ENCODE assay signal across 8 cellular contexts in the genomic region with DNA sequence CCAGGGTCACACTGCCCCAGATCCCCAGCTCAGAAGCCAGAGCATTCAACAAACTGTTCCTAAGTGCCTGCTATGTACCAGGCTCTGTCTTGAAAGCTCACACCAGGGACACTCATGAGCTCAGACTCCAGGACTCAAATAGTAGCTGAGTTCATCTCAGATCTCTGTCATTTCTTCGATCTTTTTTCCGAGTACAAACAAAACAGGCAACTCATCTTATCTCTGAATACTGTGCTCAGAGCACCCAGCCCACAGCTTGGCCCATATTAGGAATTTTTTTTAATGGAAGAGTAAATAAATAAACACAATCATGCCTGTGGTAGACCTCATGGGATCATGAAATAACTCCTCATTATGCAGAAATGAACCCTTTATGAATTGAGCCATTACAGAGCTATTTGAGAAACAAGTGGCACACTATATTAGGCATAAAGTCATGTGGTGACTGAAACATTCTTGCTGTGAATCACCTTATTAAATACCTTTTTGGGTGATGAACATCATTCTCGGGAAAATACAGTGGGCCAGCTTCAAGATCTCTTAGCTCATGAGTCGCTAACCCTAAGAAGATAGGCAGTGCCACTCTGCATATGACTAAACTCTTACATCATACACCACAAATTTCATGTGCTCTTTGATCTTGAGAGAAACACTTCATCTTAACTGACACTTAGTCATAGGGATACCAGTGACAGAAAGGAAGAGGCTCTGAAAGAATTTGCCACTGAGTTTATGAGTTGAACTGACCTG. TPM values are rescaled to one million over a fixed set of nuclear protein-coding genes. Genes with fewer than 3 reads are reported as not detected.
DNase-seq lines count a peak whose midpoint lies in the region; ATAC-seq and TF ChIP-seq lines count a peak whose summit lies in the region.

No MANE protein-coding gene starts in this region.

- no peak overlapping the region for H3K4me3 ChIP-seq in AG09309 (ENCODE audit: control insufficient read depth, low read depth, low read length)

- DNase-seq in AG09309 (ENCODE audit: low read depth) (peak; percentile 60), iris pigment epithelial cell (ENCODE audit: low read depth) (peak; percentile 68), NCI-H2107 (lab: John Stamatoyannopoulos, UW) (no peak), NK-92 (lab: John Stamatoyannopoulos, UW; ENCODE audit: unreplicated experiment) (no peak)
- no peak for DNase-seq in activated CD4-positive, alpha-beta memory T cell treated with anti-CD3 and anti-CD28 coated beads for 36 hours

- peak; percentile 57 for ATAC-seq in GM19438 (IDR thresholded peaks at IDR 0.05; ENCODE audit: low read depth, unreplicated experiment)
- peak; percentile 98 for ATAC-seq in HG03378 (IDR thresholded peaks at IDR 0.05; ENCODE audit: unreplicated experiment)
- no peak for ATAC-seq in HG03135 (IDR thresholded peaks at IDR 0.05; ENCODE audit: unreplicated experiment)

- no peak overlapping the region for H3K27ac Mint-ChIP-seq in activated CD4-positive, alpha-beta memory T cell treated with anti-CD3 and anti-CD28 coated beads for 36 hours

- H3K9me3 Mint-ChIP-seq in activated CD4-positive, alpha-beta memory T cell treated with anti-CD3 and anti-CD28 coated beads for 36 hours, result no peaks in the 10 kb centered on the region

- CTCF ChIA-PET in activated CD4-positive, alpha-beta memory T cell treated with anti-CD3 and anti-CD28 coated beads for 36 hours (lab: Charles Lee), result interaction anchor here (0.9 to 1.3 kb wide), 3 partner anchors 9 to 1742 kb away, joined by 3 to 5 read pairs (median 4); no protein-coding TSS in a partner anchor

- H3K27me3 Mint-ChIP-seq in activated CD4-positive, alpha-beta memory T cell treated with anti-CD3 and anti-CD28 coated beads for 36 hours, result peaks cover 26% of the 10 kb centered on the region

- POLR2A ChIA-PET in activated CD4-positive, alpha-beta memory T cell treated with anti-CD3 and anti-CD28 coated beads for 36 hours (lab: Charles Lee), result interaction anchor here (0.9 to 1.2 kb wide), 5 partner anchors 9 to 257 kb away, joined by 3 to 7 read pairs (median 4); partner anchors contain the start of gene RBM27

- TF ChIP-seq CTCF in AG09309 (IDR thresholded peaks at IDR 0.05; ENCODE audit: control insufficient read depth, insufficient read depth, low read depth, low read length, missing control alignments), result no peak

- intact Hi-C loops in activated CD4-positive, alpha-beta memory T cell treated with anti-CD3 and anti-CD28 coated beads for 36 hours (cut with micrococcal nuclease), result loop anchor here (1.0 to 2.0 kb wide), 4 partner anchors 9 to 1757 kb away; partner anchors contain the start of genes LARS1 and RBM27

- peaks cover 27% of the 10 kb centered on the region for H3K4me1 Mint-ChIP-seq in activated CD4-positive, alpha-beta memory T cell treated with anti-CD3 and anti-CD28 coated beads for 36 hours (ENCODE audit: low read depth)

- peak overlapping the region; percentile 2 for H3K4me3 Mint-ChIP-seq in activated CD4-positive, alpha-beta memory T cell treated with anti-CD3 and anti-CD28 coated beads for 36 hours

- H3K36me3 Mint-ChIP-seq in activated CD4-positive, alpha-beta memory T cell treated with anti-CD3 and anti-CD28 coated beads for 36 hours, result no peaks in the 10 kb centered on the region

RNA-seq across cellular contexts. Expression of gene SH3RF2, which starts 9.9 kb away (rescaled TPM):
- under 1 TPM in 1 of 2 experiments, not detected in 1; 0.12 TPM for total RNA-seq in activated CD4-positive, alpha-beta memory T cell treated with anti-CD3 and anti-CD28 coated beads for 36 hours

Comparison
In these comparisons a context has a peak if more than half of its experiments do, and no peak if none do; other contexts are left out.
1. DNase-seq: peak in AG09309 (single experiment) and iris pigment epithelial cell (single experiment); none in activated CD4-positive, alpha-beta memory T cell treated with anti-CD3 and anti-CD28 coated beads for 36 hours (single experiment), NCI-H2107 (single experiment) and NK-92 (single experiment).